Comparison of ENCODE assay signal across 19 cellular contexts in genomic region chr7:150393325-150393724, GRCh38. TPM values are rescaled to one million over a fixed set of nuclear protein-coding genes. Genes with fewer than 3 reads are reported as not detected.
DNase-seq lines count a peak whose midpoint lies in the region; ATAC-seq, FAIRE-seq and TF ChIP-seq lines count a peak whose summit lies in the region.
"Had no signal": no experiment of that assay in that cellular context is flagged by ENCODE, and none has a peak within 500 bp of the region (broad histone marks: within the 10 kb centered on the region; RNA-seq: fewer than 3 reads in every experiment).

No MANE protein-coding gene starts in this region.

- H3K27ac ChIP-seq in SK-N-SH (ENCODE audit: low read depth in 2 of 2, low read length in 1 of 2) (no peak overlapping the region), colonic mucosa (peak overlapping the region; percentile 50)
- H3K27ac ChIP-seq: 22Rv1, A549, BLaER1 had no signal

- no peak overlapping the region for H3K4me2 ChIP-seq in SK-N-SH
- H3K4me2 ChIP-seq: A549, BLaER1 had no signal

- no peaks in the 10 kb centered on the region for H3K9me3 Mint-ChIP-seq in activated CD4-positive, alpha-beta T cell treated with anti-CD3 and anti-CD28 coated beads, Interleukin-2, amount 10 ng/mL, durations not matched to agents 7 days and 5 days
- H3K9me3 Mint-ChIP-seq: CD4-positive, alpha-beta memory T cell had no signal

- H3K4me3 Mint-ChIP-seq in activated CD4-positive, alpha-beta T cell treated with anti-CD3 and anti-CD28 coated beads, Interleukin-2, amount 10 ng/mL, durations not matched to agents 7 days and 5 days = no peak overlapping the region
- H3K4me3 Mint-ChIP-seq: CD14-positive monocyte; CD4-positive, alpha-beta memory T cell had no signal

- DNase-seq in SK-N-SH (no peak), colonic mucosa (peak; percentile 49), mucosa of descending colon (no peak), DMS79 (lab: John Stamatoyannopoulos, UW) (no peak), HTR-8/SVneo (ENCODE audit: insufficient read length, low spot score) (no peak)
- DNase-seq in activated CD4-positive, alpha-beta T cell treated with anti-CD3 and anti-CD28 coated beads, Interleukin-2, amount 10 ng/mL, durations not matched to agents 7 days and 5 days = no peak
- DNase-seq: AML-193; CD4-positive, alpha-beta memory T cell; DMS153; DMS79 treated with DMSO at 0.1 percent for 48 hours; GF-D8; H7 had no signal

- H3K4me1 ChIP-seq in SK-N-SH (ENCODE audit: control insufficient read depth in 1 of 2, insufficient read depth in 2 of 2, low read depth in 1 of 2, low read length in 1 of 2) = peaks cover 0 to 5% of the 10 kb centered on the region in 2 experiments; a peak in 1 of 4 replicates
- no peaks in the 10 kb centered on the region for H3K4me1 ChIP-seq in colonic mucosa
- peaks cover 12% of the 10 kb centered on the region for H3K4me1 ChIP-seq in mucosa of descending colon (ENCODE audit: low read depth)
- H3K4me1 ChIP-seq: A549, BLaER1 had no signal

- TF ChIP-seq RAD21 in SK-N-SH (IDR thresholded peaks at IDR 0.05; ENCODE audit: low read length) = no peak

- H3K9me3 ChIP-seq in SK-N-SH (no peaks in the 10 kb centered on the region), colonic mucosa (no peaks in the 10 kb centered on the region), mucosa of descending colon (no peaks in the 10 kb centered on the region)
- H3K9me3 ChIP-seq: A549, BLaER1 had no signal

- H2AFZ ChIP-seq in SK-N-SH (ENCODE audit: low read depth) = no peak overlapping the region

- ATAC-seq in SK-N-SH treated with all-trans-retinoic acid at 6 μM for 48 hours (no peak), mucosa of descending colon (peak; percentile 82), GM18907 (IDR thresholded peaks at IDR 0.05; ENCODE audit: unreplicated experiment) (no peak)
- ATAC-seq: A549, HCT116 had no signal

- no peaks in the 10 kb centered on the region; the same call in 1 of the 2 replicates for H4K20me1 ChIP-seq in SK-N-SH (ENCODE audit: insufficient read depth)
- H4K20me1 ChIP-seq: BLaER1 had no signal

- H3K36me3 ChIP-seq in SK-N-SH (replicated peaks in 1 of 2; ENCODE audit: control insufficient read depth in 1 of 2, insufficient read depth in 2 of 2, low read length in 1 of 2) (peaks cover 7 to 13% of the 10 kb centered on the region in 2 experiments), colonic mucosa (no peaks in the 10 kb centered on the region), mucosa of descending colon (ENCODE audit: low read depth) (no peaks in the 10 kb centered on the region)

- no peaks in the 10 kb centered on the region; the same call in 1 of the 2 replicates for H3K79me2 ChIP-seq in SK-N-SH (ENCODE audit: insufficient read depth)

- POLR2A ChIA-PET in SK-N-SH (lab: Yijun Ruan, JAX) = no interaction called here
- POLR2A ChIA-PET in activated CD4-positive, alpha-beta T cell treated with anti-CD3 and anti-CD28 coated beads, Interleukin-2, amount 10 ng/mL, durations not matched to agents 7 days and 5 days (lab: Charles Lee) = no interaction called here

- H3K9ac ChIP-seq in SK-N-SH = no peak overlapping the region
- peak overlapping the region in 1 of 2 donors; percentile 34 for H3K9ac ChIP-seq in colonic mucosa (ENCODE audit: low read depth in 2 of 2, low read length in 2 of 2)
- H3K9ac ChIP-seq: BLaER1 had no signal

- no peaks in the 10 kb centered on the region for H3K36me3 Mint-ChIP-seq in activated CD4-positive, alpha-beta T cell treated with anti-CD3 and anti-CD28 coated beads, Interleukin-2, amount 10 ng/mL, durations not matched to agents 7 days and 5 days (ENCODE audit: low read depth)

- no peaks in the 10 kb centered on the region for H3K4me1 Mint-ChIP-seq in activated CD4-positive, alpha-beta T cell treated with anti-CD3 and anti-CD28 coated beads, Interleukin-2, amount 10 ng/mL, durations not matched to agents 7 days and 5 days

- intact Hi-C loops in colonic mucosa (cut with DNase I) (no loop called here), mucosa of descending colon (cut with DNase I, micrococcal nuclease) (no loop called here)

- no peak for TF ChIP-seq EP300 in SK-N-SH (IDR thresholded peaks at IDR 0.05; ENCODE audit: borderline replicate concordance in 1 of 2, low read depth in 1 of 2, low read length in 1 of 2)

- 98% methylated on average over 3 of the region's 3 CpGs for WGBS in SK-N-SH (ENCODE audit: low lambda C conversion rate)

- TF ChIP-seq CTCF in SK-N-SH (IDR thresholded peaks at IDR 0.05) (no peak), colonic mucosa (IDR thresholded peaks at IDR 0.05) (no peak), mucosa of descending colon (IDR thresholded peaks at IDR 0.05) (no peak)

- no peak overlapping the region for H3K4me3 ChIP-seq in SK-N-SH (ENCODE audit: low read depth in 2 of 2, low read length in 1 of 2)
- H3K4me3 ChIP-seq in colonic mucosa = no peak overlapping the region
- no peak overlapping the region for H3K4me3 ChIP-seq in mucosa of descending colon
- H3K4me3 ChIP-seq: A549, BLaER1 had no signal

- peaks cover 13% of the 10 kb centered on the region for H3F3A ChIP-seq in SK-N-SH (replicated peaks; ENCODE audit: insufficient read depth)

- H3K27me3 ChIP-seq in SK-N-SH (ENCODE audit: insufficient read depth) (no peaks in the 10 kb centered on the region), colonic mucosa (no peaks in the 10 kb centered on the region)
- H3K27me3 ChIP-seq: BLaER1 had no signal

- CTCF ChIA-PET in SK-N-SH (lab: Yijun Ruan, JAX) = interaction anchor here (1.0 to 1.1 kb wide), 2 partner anchors 11 to 27 kb away, joined by 3 to 4 read pairs; no protein-coding TSS in a partner anchor
- CTCF ChIA-PET in activated CD4-positive, alpha-beta T cell treated with anti-CD3 and anti-CD28 coated beads, Interleukin-2, amount 10 ng/mL, durations not matched to agents 7 days and 5 days (lab: Charles Lee) = interaction anchor here (1.2 to 1.6 kb wide), 2 partner anchors 11 to 56 kb away, joined by 3 to 6 read pairs; no protein-coding TSS in a partner anchor

- H3K27me3 Mint-ChIP-seq in activated CD4-positive, alpha-beta T cell treated with anti-CD3 and anti-CD28 coated beads, Interleukin-2, amount 10 ng/mL, durations not matched to agents 7 days and 5 days = no peaks in the 10 kb centered on the region
- H3K27me3 Mint-ChIP-seq: CD4-positive, alpha-beta memory T cell had no signal

- no peak for FAIRE-seq in HTR-8/SVneo (lab: Jason Lieb, UNC)
- FAIRE-seq: A549 had no signal

- no peak overlapping the region for H3K27ac Mint-ChIP-seq in activated CD4-positive, alpha-beta T cell treated with anti-CD3 and anti-CD28 coated beads, Interleukin-2, amount 10 ng/mL, durations not matched to agents 7 days and 5 days
- H3K27ac Mint-ChIP-seq: CD14-positive monocyte had no signal

- no peaks in the 10 kb centered on the region for H3K9me2 ChIP-seq in SK-N-SH

TF ChIP-seq in SK-N-SH treated with all-trans-retinoic acid at 6 μM for 48 hours, 23 proteins besides CTCF, POLR2A, EP300 and RAD21 (continues in another document):
- TF ChIP-seq CSRNP3 (CRISPR knock-in tag; IDR thresholded peaks at IDR 0.05) (no peak), ZC3H10 (CRISPR knock-in tag; IDR thresholded peaks at IDR 0.05) (no peak), ESRRG (CRISPR knock-in tag; IDR thresholded peaks at IDR 0.05) (no peak), RARB (CRISPR knock-in tag; IDR thresholded peaks at IDR 0.05) (no peak), TCF4 (CRISPR knock-in tag; IDR thresholded peaks at IDR 0.05; ENCODE audit: borderline replicate concordance) (no peak), GLIS3 (CRISPR knock-in tag; IDR thresholded peaks at IDR 0.05) (no peak), ISL1 (CRISPR knock-in tag; IDR thresholded peaks at IDR 0.05) (no peak), SNAI2 (CRISPR knock-in tag; IDR thresholded peaks at IDR 0.05) (no peak)

RNA-seq across cellular contexts. Expression of gene ZNF775, which starts 14.2 kb away (rescaled TPM):
- 4.6 and 5.0 TPM in 2 replicates for polyA plus RNA-seq in SK-N-SH (2012; rRNA removed)
- 2.3 and 3.7 TPM in 2 replicates for polyA plus RNA-seq in SK-N-SH (2012; cell fraction: cytosol; rRNA removed)
- polyA plus RNA-seq in SK-N-SH (2012; cell fraction: nucleus; rRNA removed) = 6.9 and 9.8 TPM in 2 replicates
- total RNA-seq in colonic mucosa (10 to 100 TPM; 11.0 to 11.3 TPM), mucosa of descending colon (10 to 100 TPM; 10.9 to 11.8 (median 11.3) TPM)
- total RNA-seq in activated CD4-positive, alpha-beta T cell treated with anti-CD3 and anti-CD28 coated beads, Interleukin-2, amount 10 ng/mL, durations not matched to agents 7 days and 5 days = 1 to 10 TPM; 4.2 to 4.4 TPM

RNA-seq across cellular contexts. Expression of gene REPIN1, which starts 24.7 kb away (rescaled TPM):
- polyA plus RNA-seq in SK-N-SH (2012; rRNA removed) = 87.5 and 91.6 TPM in 2 replicates
- polyA plus RNA-seq in SK-N-SH (2012; cell fraction: cytosol; rRNA removed) = 49.6 and 70.3 TPM in 2 replicates
- 254 and 314 TPM in 2 replicates for polyA plus RNA-seq in SK-N-SH (2012; cell fraction: nucleus; rRNA removed)
- 100 to 1,000 TPM; 189 to 304 TPM for total RNA-seq in colonic mucosa
- total RNA-seq in mucosa of descending colon = 100 to 1,000 TPM; 151 to 228 (median 202) TPM
- total RNA-seq in activated CD4-positive, alpha-beta T cell treated with anti-CD3 and anti-CD28 coated beads, Interleukin-2, amount 10 ng/mL, durations not matched to agents 7 days and 5 days = 10 to 100 TPM; 45.1 to 54.6 TPM

RNA-seq across cellular contexts. Expression of gene RARRES2, which starts 51.9 kb away (rescaled TPM):
- 0.26 and 0.43 TPM in 2 replicates for polyA plus RNA-seq in SK-N-SH (2012; rRNA removed)
- polyA plus RNA-seq in SK-N-SH (2012; cell fraction: cytosol; rRNA removed) = 0.21 and 0.24 TPM in 2 replicates
- 0.34 and 0.43 TPM in 2 replicates for polyA plus RNA-seq in SK-N-SH (2012; cell fraction: nucleus; rRNA removed)
- 100 to 1,000 TPM in 1 of 2 donors, 10 to 100 TPM in 1; 86.7 to 122 TPM for total RNA-seq in colonic mucosa
- 100 to 1,000 TPM in 1 of 3 donors, 10 to 100 TPM in 2; 82.6 to 202 (median 98.9) TPM for total RNA-seq in mucosa of descending colon
- total RNA-seq in activated CD4-positive, alpha-beta T cell treated with anti-CD3 and anti-CD28 coated beads, Interleukin-2, amount 10 ng/mL, durations not matched to agents 7 days and 5 days = not detected
- total RNA-seq: CD4-positive, alpha-beta memory T cell had no signal
- polyA plus RNA-seq: A549; CD14-positive monocyte; CD4-positive, alpha-beta memory T cell had no signal

RNA-seq across cellular contexts. Expression of gene GIMAP8, which starts 57.1 kb away (rescaled TPM):
- not detected in 2 replicates for polyA plus RNA-seq in SK-N-SH (2012; rRNA removed)
- polyA plus RNA-seq in SK-N-SH (2012; cell fraction: cytosol; rRNA removed) = not detected in 2 replicates
- polyA plus RNA-seq in SK-N-SH (2012; cell fraction: nucleus; rRNA removed) = 0.01 TPM in 1 of 2 replicates, not detected in the other
- 1 to 10 TPM; 3.4 to 4.5 TPM for total RNA-seq in colonic mucosa
- total RNA-seq in mucosa of descending colon = 1 to 10 TPM; 4.1 to 9.1 (median 5.5) TPM
- total RNA-seq in activated CD4-positive, alpha-beta T cell treated with anti-CD3 and anti-CD28 coated beads, Interleukin-2, amount 10 ng/mL, durations not matched to agents 7 days and 5 days = 10 to 100 TPM; 35.9 to 36.3 TPM
- total RNA-seq: H7 had no signal
- polyA plus RNA-seq: A549 had no signal

Comparison
In these comparisons a context has a peak if more than half of its experiments do, and no peak if none do; other contexts are left out.
1. RNA of gene RARRES2, which starts 51.9 kb away (total RNA-seq): 86.7 to 122 TPM in colonic mucosa and 82.6 to 202 TPM in mucosa of descending colon; not detected in activated CD4-positive, alpha-beta T cell treated with anti-CD3 and anti-CD28 coated beads, Interleukin-2, amount 10 ng/mL, durations not matched to agents 7 days and 5 days; every median in the first group is over 10 times any median in the second.